Comparison of ENCODE assay signal across 25 cellular contexts in genomic region chr3:138848696-138849095, GRCh38.
"Had no signal": no experiment of that assay in that cellular context is flagged by ENCODE, and none has a peak within 500 bp of the region (broad histone marks: within the 10 kb centered on the region; RNA-seq: fewer than 3 reads in every experiment).

No MANE protein-coding gene starts in this region.

- H3K27me3 ChIP-seq: neural progenitor cell, ovary, stomach, tibial artery, transverse colon, upper lobe of left lung, vagina had no signal

- H3K9me3 ChIP-seq: ovary, psoas muscle, stomach, thoracic aorta, tibial artery, transverse colon, upper lobe of left lung, vagina had no signal

- ATAC-seq: naive thymus-derived CD4-positive, alpha-beta T cell; natural killer cell; psoas muscle; right cardiac atrium; sciatic nerve; stimulated activated effector memory CD8-positive, alpha-beta T cell treated with anti-CD3 and anti-CD28 coated beads, Interleukin-12 subunit alpha, Interleukin-12 subunit beta, amount 100 ng/mL, for 72 hours; stimulated activated naive B cell treated with anti-CD40 and anti-IgM and Interleukin-4, amounts not matched to agents 10 μg/mL and 1 μg/mL and 100 μg/mL, for 72 hours had no signal

- H3K79me2 ChIP-seq: parathyroid adenoma had no signal

- H2AFZ ChIP-seq: neural progenitor cell, parathyroid adenoma had no signal

- DNase-seq: naive thymus-derived CD4-positive, alpha-beta T cell; natural killer cell; occipital lobe; ovary; psoas muscle; right cardiac atrium; stimulated activated CD4-positive, alpha-beta T cell treated with anti-CD3 and anti-CD28 coated beads, Interleukin-15, amount 100 ng/mL, for 24 hours; stimulated activated CD4-positive, alpha-beta T cell treated with anti-CD3 and anti-CD28 coated beads, Interleukin-2, amount 100 ng/mL, for 24 hours; stimulated activated CD4-positive, alpha-beta T cell treated with anti-CD3 and anti-CD28 coated beads, Interleukin-2, amount 100 ng/mL, for 48 hours; stimulated activated CD4-positive, alpha-beta T cell treated with anti-CD3 and anti-CD28 coated beads, Interleukin-4, amount 100 ng/mL, for 24 hours; stimulated activated naive B cell treated with anti-CD40 and anti-IgM and Interleukin-4, amounts not matched to agents 10 μg/mL and 1 μg/mL and 100 μg/mL, for 72 hours; stimulated activated naive CD4-positive, alpha-beta T cell treated with Interleukin-2 at 50 U/mL for 16 hours; stomach; tibial artery; transverse colon; upper lobe of left lung had no signal

- H3K36me3 ChIP-seq: neural progenitor cell, ovary, stomach, thoracic aorta, tibial artery, transverse colon, upper lobe of left lung, vagina had no signal

- FAIRE-seq: urothelium cell line had no signal

- H3K4me1 ChIP-seq: parathyroid adenoma, psoas muscle, stomach, tibial artery, transverse colon, vagina had no signal

- H3K4me2 ChIP-seq: neural progenitor cell, smooth muscle cell had no signal

- H3K4me3 ChIP-seq: neural progenitor cell, ovary, psoas muscle, skin epidermis, smooth muscle cell, stomach, thoracic aorta, tibial artery, transverse colon, upper lobe of left lung, vagina had no signal

- H3K9ac ChIP-seq: neural progenitor cell, parathyroid adenoma had no signal

- H3K27ac ChIP-seq: neural progenitor cell, ovary, parathyroid adenoma, psoas muscle, skin epidermis, stomach, thoracic aorta, tibial artery, transverse colon, upper lobe of left lung, vagina had no signal
